ENCODE assay signal across 1 cellular context in genomic region chr3:43105597-43106292, GRCh38.
A peak's percentile ranks its signal among the peaks of the same experiment; 100 is the strongest.
TF ChIP-seq lines count a peak whose summit lies in the region.

POMGNT2 (minus strand) TSS chr3:43106079; CDS start chr3:43081431, 24,648 bp downstream.

TF ChIP-seq in SK-N-SH, 30 proteins besides CTCF, POLR2A, EP300 and RAD21 (continued from another document):
- peak; percentile 92 for TF ChIP-seq NRF1 (IDR thresholded peaks at IDR 0.05; ENCODE audit: low read depth, low read length)
- TF ChIP-seq USF2 (IDR thresholded peaks at IDR 0.05; ENCODE audit: borderline replicate concordance, low read depth, low read length): no peak
- TF ChIP-seq TCF12 (IDR thresholded peaks at IDR 0.05): no peak
- TF ChIP-seq GABPA (IDR thresholded peaks at IDR 0.05; ENCODE audit: low read depth): no peak
- no peak for TF ChIP-seq SIN3A (IDR thresholded peaks at IDR 0.05; ENCODE audit: borderline replicate concordance, low read depth, low read length)
- no peak for TF ChIP-seq ZBTB33 (IDR thresholded peaks at IDR 0.05; ENCODE audit: borderline replicate concordance, low read depth)
- TF ChIP-seq FOSL2 (IDR thresholded peaks at IDR 0.05; ENCODE audit: borderline replicate concordance, low read depth): no peak
